In genomic region chr10:132659206-132660091, GRCh38 we compare ENCODE assay signal across 19 cellular contexts.
DNase-seq lines count a peak whose midpoint lies in the region; ATAC-seq, FAIRE-seq and TF ChIP-seq lines count a peak whose summit lies in the region.
"Had no signal": no experiment of that assay in that cellular context is flagged by ENCODE, and none has a peak within 500 bp of the region (broad histone marks: within the 10 kb centered on the region; RNA-seq: fewer than 3 reads in every experiment).

No MANE protein-coding gene starts in this region.

- TF ChIP-seq POLR2A in GM12878 (IDR thresholded peaks at IDR 0.05; ENCODE audit: low read depth, low read length) = peak; percentile 18; the same call in 1 of the 2 replicates
- TF ChIP-seq POLR2A in spleen (IDR thresholded peaks at IDR 0.05) = no peak

- no peak for FAIRE-seq in GM12878 (lab: Jason Lieb, UNC)

- BruUV-seq in GM12878 (replicated peaks; lab: Mats Ljungman, UMichigan) = no TSS peak

- RAD21 ChIA-PET in GM12878 (lab: Charles Lee; ENCODE audit: unreplicated experiment) = no interaction called here

- no peaks in the 10 kb centered on the region for H4K20me1 ChIP-seq in GM12878 (ENCODE audit: control insufficient read depth, insufficient read depth)

- H3K9ac ChIP-seq in GM12878 (ENCODE audit: control insufficient read depth, insufficient read depth, low read length) = no peak overlapping the region

- no peak for TF ChIP-seq EP300 in GM12878 (IDR thresholded peaks at IDR 0.05; ENCODE audit: borderline replicate concordance in 1 of 2, control insufficient read depth in 1 of 2, low read depth in 2 of 2, low read length in 2 of 2)

- POLR2A ChIA-PET in GM12878 (lab: Charles Lee) = no interaction called here

- WGBS in GM12878 (ENCODE audit: insufficient coverage, insufficient replicate concordance, low lambda C conversion rate, missing lambda C conversion rate) = 97% methylated on average over 35 of the region's 35 CpGs
- 94 to 98% (median 96%) methylated on average over 31 to 35 of the region's 35 CpGs for WGBS in spleen, 5 donors

- SMC1A ChIA-PET in GM12878 (lab: Charles Lee; ENCODE audit: uncharacterized antibody, unreplicated experiment) = no interaction called here

- no peak for ATAC-seq in GM12878
- ATAC-seq in left lobe of liver = peak; percentile 79
- no peak for ATAC-seq in HG02623 (IDR thresholded peaks at IDR 0.05; ENCODE audit: unreplicated experiment)
- ATAC-seq: HCT116, PC-3 had no signal

- H3K9me3 ChIP-seq in GM12878 (replicated peaks; ENCODE audit: control insufficient read depth, insufficient read depth, low read length) (no peaks in the 10 kb centered on the region), spleen (no peaks in the 10 kb centered on the region)
- H3K9me3 ChIP-seq: Caco-2 had no signal

- in situ Hi-C loops in GM12878 (cut with MboI) = no loop called here

- H3K36me3 ChIP-seq in GM12878 (ENCODE audit: control insufficient read depth in 2 of 2, insufficient read depth in 2 of 2, low read length in 1 of 2) (peaks cover 0 to 2% of the 10 kb centered on the region in 2 experiments; a peak in 2 of 4 replicates), spleen (peaks cover 0 to 92% (median 16%) of the 10 kb centered on the region in 6 donors)

- H2AFZ ChIP-seq in GM12878 (ENCODE audit: control insufficient read depth, low read depth, low read length) = no peak overlapping the region

- H3K79me2 ChIP-seq in GM12878 (ENCODE audit: control insufficient read depth, insufficient read depth, low read length) = no peaks in the 10 kb centered on the region

- H3K4me1 ChIP-seq in GM12878 (ENCODE audit: control insufficient read depth, insufficient read depth, low read length) = no peaks in the 10 kb centered on the region
- H3K4me1 ChIP-seq in spleen = peaks cover 0 to 19% (median 10%) of the 10 kb centered on the region in 6 donors
- H3K4me1 ChIP-seq: Caco-2 had no signal

- no peak for DNase-seq in GM12878 (ENCODE audit: low read depth, low spot score)
- DNase-seq in cardiac septum (ENCODE audit: low spot score) = peak; percentile 87
- DNase-seq in left lobe of liver (ENCODE audit: low spot score) = peak; percentile 71
- peak; percentile 56 for DNase-seq in spleen
- DNase-seq in LoVo (ENCODE audit: low spot score) = no peak
- DNase-seq in activated T-cell treated with anti-CD3 and anti-CD28 coated beads for 4 hours = no peak
- DNase-seq: Caco-2; CD4-positive, CD25-positive, alpha-beta regulatory T cell; DMS153; KBM-7; NCI-H1048; NCI-H146; NCI-H2081; NCI-H510A; NCI-H82; PC-3 had no signal

- CTCF ChIA-PET in GM12878 (lab: Yijun Ruan, JAX) = no interaction called here

- no peak overlapping the region for H3K27ac ChIP-seq in GM12878 (ENCODE audit: control insufficient read depth, insufficient read depth)
- no peak overlapping the region for H3K27ac ChIP-seq in spleen
- H3K27ac ChIP-seq: RWPE1 had no signal

- H3K4me2 ChIP-seq in GM12878 (ENCODE audit: control insufficient read depth, insufficient read depth) = no peak overlapping the region

- TF ChIP-seq CTCF in GM12878 (IDR thresholded peaks at IDR 0.05 in 2 of 3, conservative IDR thresholded peaks at IDR 0.05 in 1 of 3; ENCODE audit: control insufficient read depth in 2 of 3, extremely low read depth in 1 of 3, insufficient read depth in 1 of 3, low read depth in 3 of 3, low read length in 3 of 3) = no peak
- no peak for TF ChIP-seq CTCF in spleen (IDR thresholded peaks at IDR 0.05 in 8 of 11, conservative IDR thresholded peaks at IDR 0.05 in 3 of 11)

- intact Hi-C loops in GM12878 (cut with micrococcal nuclease; ENCODE audit: unreplicated experiment) (no loop called here), cardiac septum (cut with DNase I) (loop anchor here (10.0 kb wide), 1 partner anchor 105 kb away; no protein-coding TSS in a partner anchor), spleen (cut with DNase I; ENCODE audit: low total_unique reads) (no loop called here)

- H3K4me3 ChIP-seq in GM12878 = no peak overlapping the region
- H3K4me3 ChIP-seq in spleen = no peak overlapping the region

- H3K27me3 ChIP-seq in GM12878 (replicated peaks in 1 of 2; ENCODE audit: control insufficient read depth in 2 of 2, insufficient read depth in 2 of 2, low read length in 1 of 2) (no peaks in the 10 kb centered on the region), spleen (replicated peaks in 1 of 7) (no peaks in the 10 kb centered on the region)

- no peak for TF ChIP-seq RAD21 in GM12878 (IDR thresholded peaks at IDR 0.05; ENCODE audit: insufficient read depth, low read depth, low read length)

TF ChIP-seq in GM12878, 131 proteins besides CTCF, POLR2A, EP300 and RAD21 (continues in another document):
- TF ChIP-seq NRF1 (conservative IDR thresholded peaks at IDR 0.05; ENCODE audit: low read depth, low read length) = no peak
- peak; percentile 73 for TF ChIP-seq BCL3 (IDR thresholded peaks at IDR 0.05; ENCODE audit: borderline replicate concordance, insufficient read depth, low read depth, low read length, poor library complexity, severe bottlenecking)
- no peak for TF ChIP-seq CEBPZ (IDR thresholded peaks at IDR 0.05; ENCODE audit: low read depth, low read length)
- TF ChIP-seq TCF3 (IDR thresholded peaks at IDR 0.05; ENCODE audit: borderline replicate concordance, insufficient read depth, low read depth, low read length) = peak; percentile 75; the same call in 1 of the 2 replicates
- TF ChIP-seq RAD51 (IDR thresholded peaks at IDR 0.05) = no peak
- TF ChIP-seq FOXK2 (IDR thresholded peaks at IDR 0.05) = no peak
- TF ChIP-seq ETV6 (conservative IDR thresholded peaks at IDR 0.05 in 1 of 2, IDR thresholded peaks at IDR 0.05 in 1 of 2; ENCODE audit: borderline replicate concordance in 1 of 2, low read depth in 1 of 2) = no peak
- TF ChIP-seq BCL11A (IDR thresholded peaks at IDR 0.05; ENCODE audit: low read depth, low read length) = no peak
- TF ChIP-seq PBX3 (IDR thresholded peaks at IDR 0.05; ENCODE audit: insufficient replicate concordance, low read depth, low read length) = peak; percentile 13
- TF ChIP-seq E2F4 (IDR thresholded peaks at IDR 0.05; ENCODE audit: low read depth, low read length) = no peak
- TF ChIP-seq USF1 (IDR thresholded peaks at IDR 0.05; ENCODE audit: borderline replicate concordance, extremely low read length, insufficient read depth, low read depth, low read length) = no peak
- TF ChIP-seq LARP7 (IDR thresholded peaks at IDR 0.05) = no peak
- no peak for TF ChIP-seq CHD4 (IDR thresholded peaks at IDR 0.05)

Comparison
In these comparisons a context has a peak if more than half of its experiments do, and no peak if none do; other contexts are left out.
1. DNase-seq: peak in cardiac septum (single experiment), left lobe of liver (single experiment) and spleen (single experiment); none in GM12878 (single experiment), LoVo (single experiment) and activated T-cell treated with anti-CD3 and anti-CD28 coated beads for 4 hours (single experiment).